In the genomic region with DNA sequence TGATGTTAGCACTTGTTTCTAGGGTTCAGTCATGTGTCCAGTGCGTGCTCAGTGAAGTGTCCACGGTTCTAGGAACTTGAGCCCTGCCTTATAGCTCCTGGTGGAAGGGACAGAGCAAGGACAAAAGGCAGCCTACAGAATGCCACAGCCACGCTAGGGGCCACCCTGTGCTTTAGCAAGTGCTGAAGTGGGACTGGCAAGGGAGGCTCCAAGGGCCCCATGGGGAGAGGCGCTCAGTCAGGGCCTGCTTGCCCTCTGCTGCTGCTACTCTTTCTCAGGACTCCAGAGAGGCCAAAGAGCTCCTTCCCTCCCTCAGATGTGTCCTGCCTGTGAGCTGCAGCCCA, we compare ENCODE assay signal across 1 cellular context.
TF ChIP-seq lines count a peak whose summit lies in the region.

No MANE protein-coding gene starts in this region.

TF ChIP-seq in GM12878, 131 proteins besides CTCF, POLR2A, EP300 and RAD21:
- TF ChIP-seq WRNIP1 (IDR thresholded peaks at IDR 0.05; ENCODE audit: borderline replicate concordance, low read depth, low read length) (no peak), NFXL1 (IDR thresholded peaks at IDR 0.05; ENCODE audit: borderline replicate concordance) (no peak), HDAC6 (IDR thresholded peaks at IDR 0.05; ENCODE audit: unreplicated experiment) (no peak), EZH2 (IDR thresholded peaks at IDR 0.05; ENCODE audit: borderline replicate concordance, control insufficient read depth, low read depth, low read length) (no peak), HCFC1 (IDR thresholded peaks at IDR 0.05; ENCODE audit: low read length) (no peak), NFIC (IDR thresholded peaks at IDR 0.05; ENCODE audit: low read depth, low read length) (no peak), SUPT20H (IDR thresholded peaks at IDR 0.05; ENCODE audit: borderline replicate concordance, control insufficient read depth, low read depth, low read length) (no peak), ASH2L (IDR thresholded peaks at IDR 0.05; ENCODE audit: borderline replicate concordance, low read depth) (no peak), ZNF207 (IDR thresholded peaks at IDR 0.05; ENCODE audit: borderline replicate concordance) (no peak), SIN3A (IDR thresholded peaks at IDR 0.05; ENCODE audit: low read depth, low read length) (no peak), FOXK2 (IDR thresholded peaks at IDR 0.05) (no peak), ETV6 (conservative IDR thresholded peaks at IDR 0.05 in 1 of 2, IDR thresholded peaks at IDR 0.05 in 1 of 2; ENCODE audit: borderline replicate concordance in 1 of 2, low read depth in 1 of 2) (no peak)
- TF ChIP-seq, protein P1, sequence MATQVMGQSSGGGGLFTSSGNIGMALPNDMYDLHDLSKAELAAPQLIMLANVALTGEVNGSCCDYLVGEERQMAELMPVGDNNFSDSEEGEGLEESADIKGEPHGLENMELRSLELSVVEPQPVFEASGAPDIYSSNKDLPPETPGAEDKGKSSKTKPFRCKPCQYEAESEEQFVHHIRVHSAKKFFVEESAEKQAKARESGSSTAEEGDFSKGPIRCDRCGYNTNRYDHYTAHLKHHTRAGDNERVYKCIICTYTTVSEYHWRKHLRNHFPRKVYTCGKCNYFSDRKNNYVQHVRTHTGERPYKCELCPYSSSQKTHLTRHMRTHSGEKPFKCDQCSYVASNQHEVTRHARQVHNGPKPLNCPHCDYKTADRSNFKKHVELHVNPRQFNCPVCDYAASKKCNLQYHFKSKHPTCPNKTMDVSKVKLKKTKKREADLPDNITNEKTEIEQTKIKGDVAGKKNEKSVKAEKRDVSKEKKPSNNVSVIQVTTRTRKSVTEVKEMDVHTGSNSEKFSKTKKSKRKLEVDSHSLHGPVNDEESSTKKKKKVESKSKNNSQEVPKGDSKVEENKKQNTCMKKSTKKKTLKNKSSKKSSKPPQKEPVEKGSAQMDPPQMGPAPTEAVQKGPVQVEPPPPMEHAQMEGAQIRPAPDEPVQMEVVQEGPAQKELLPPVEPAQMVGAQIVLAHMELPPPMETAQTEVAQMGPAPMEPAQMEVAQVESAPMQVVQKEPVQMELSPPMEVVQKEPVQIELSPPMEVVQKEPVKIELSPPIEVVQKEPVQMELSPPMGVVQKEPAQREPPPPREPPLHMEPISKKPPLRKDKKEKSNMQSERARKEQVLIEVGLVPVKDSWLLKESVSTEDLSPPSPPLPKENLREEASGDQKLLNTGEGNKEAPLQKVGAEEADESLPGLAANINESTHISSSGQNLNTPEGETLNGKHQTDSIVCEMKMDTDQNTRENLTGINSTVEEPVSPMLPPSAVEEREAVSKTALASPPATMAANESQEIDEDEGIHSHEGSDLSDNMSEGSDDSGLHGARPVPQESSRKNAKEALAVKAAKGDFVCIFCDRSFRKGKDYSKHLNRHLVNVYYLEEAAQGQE (IDR thresholded peaks at IDR 0.05; ENCODE audit: low read depth, low read length) = no peak
- TF ChIP-seq, protein P2, sequence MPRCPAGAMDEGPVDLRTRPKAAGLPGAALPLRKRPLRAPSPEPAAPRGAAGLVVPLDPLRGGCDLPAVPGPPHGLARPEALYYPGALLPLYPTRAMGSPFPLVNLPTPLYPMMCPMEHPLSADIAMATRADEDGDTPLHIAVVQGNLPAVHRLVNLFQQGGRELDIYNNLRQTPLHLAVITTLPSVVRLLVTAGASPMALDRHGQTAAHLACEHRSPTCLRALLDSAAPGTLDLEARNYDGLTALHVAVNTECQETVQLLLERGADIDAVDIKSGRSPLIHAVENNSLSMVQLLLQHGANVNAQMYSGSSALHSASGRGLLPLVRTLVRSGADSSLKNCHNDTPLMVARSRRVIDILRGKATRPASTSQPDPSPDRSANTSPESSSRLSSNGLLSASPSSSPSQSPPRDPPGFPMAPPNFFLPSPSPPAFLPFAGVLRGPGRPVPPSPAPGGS (IDR thresholded peaks at IDR 0.05; ENCODE audit: borderline replicate concordance, insufficient read depth, low read depth, low read length, poor library complexity, severe bottlenecking) = no peak
